15 cellular contexts compared by ENCODE assay signal in genomic region chr5:51731641-51732040, GRCh38.
"Had no signal": no experiment of that assay in that cellular context is flagged by ENCODE, and none has a peak within 500 bp of the region (broad histone marks: within the 10 kb centered on the region; RNA-seq: fewer than 3 reads in every experiment).

No MANE protein-coding gene starts in this region.

- H3K4me3 Mint-ChIP-seq: activated CD4-positive, alpha-beta memory T cell treated with anti-CD3 and anti-CD28 coated beads for 36 hours; mesothelial cell of epicardium; neural progenitor cell had no signal

- H3K4me1 Mint-ChIP-seq: neural progenitor cell had no signal

- H3K27ac Mint-ChIP-seq: activated CD4-positive, alpha-beta memory T cell treated with anti-CD3 and anti-CD28 coated beads for 36 hours; neural progenitor cell had no signal

- H3K4me1 ChIP-seq: neural progenitor cell, pancreas, thyroid gland, uterus had no signal

- H3K9me3 Mint-ChIP-seq: neural progenitor cell had no signal

- H3K9me3 ChIP-seq: pancreas, thyroid gland, uterus had no signal

- DNase-seq: activated CD4-positive, alpha-beta memory T cell treated with anti-CD3 and anti-CD28 coated beads for 36 hours; activated gamma-delta T cell; activated T-cell treated with anti-CD3 and anti-CD28 coated beads, Interleukin-2, amount 50 U/mL, for 48 hours; central memory CD4-positive, alpha-beta T cell; effector CD8-positive, alpha-beta T cell; erythroblast; left ventricle myocardium superior; pancreas; stimulated activated CD4-positive, alpha-beta T cell treated with anti-CD3 and anti-CD28 coated beads, Interleukin-4, amount 100 ng/mL, for 4 hours; T-helper 9 cell; thyroid gland; uterus had no signal

- ATAC-seq: left ventricle myocardium superior, pancreas had no signal

- H3K36me3 ChIP-seq: neural progenitor cell, pancreas, thyroid gland, uterus had no signal

- H3K27me3 Mint-ChIP-seq: activated CD4-positive, alpha-beta memory T cell treated with anti-CD3 and anti-CD28 coated beads for 36 hours had no signal

- H3K4me3 ChIP-seq: coronary artery, neural progenitor cell, pancreas, thyroid gland, uterus had no signal

- H3K36me3 Mint-ChIP-seq: activated CD4-positive, alpha-beta memory T cell treated with anti-CD3 and anti-CD28 coated beads for 36 hours; mesothelial cell of epicardium; neural progenitor cell had no signal

- H3K27me3 ChIP-seq: neural progenitor cell, pancreas, thyroid gland, uterus had no signal

- H3K27ac ChIP-seq: coronary artery, neural progenitor cell, pancreas, thyroid gland, uterus had no signal
